Comparison of ENCODE assay signal across 1 cellular context in genomic region chr19:30082168-30082567, GRCh38.
TF ChIP-seq lines count a peak whose summit lies in the region.

No MANE protein-coding gene starts in this region.

TF ChIP-seq in H1, 55 proteins besides CTCF, POLR2A, EP300 and RAD21:
- TF ChIP-seq MAX (IDR thresholded peaks at IDR 0.05) = 0 out of 2 replicates have a peak, but pooled peaks have one; percentile 24
- no peak for TF ChIP-seq RFX5 (IDR thresholded peaks at IDR 0.05; ENCODE audit: borderline replicate concordance, low read depth, low read length)
